Comparison of ENCODE assay signal across 2 cellular contexts in the genomic region with DNA sequence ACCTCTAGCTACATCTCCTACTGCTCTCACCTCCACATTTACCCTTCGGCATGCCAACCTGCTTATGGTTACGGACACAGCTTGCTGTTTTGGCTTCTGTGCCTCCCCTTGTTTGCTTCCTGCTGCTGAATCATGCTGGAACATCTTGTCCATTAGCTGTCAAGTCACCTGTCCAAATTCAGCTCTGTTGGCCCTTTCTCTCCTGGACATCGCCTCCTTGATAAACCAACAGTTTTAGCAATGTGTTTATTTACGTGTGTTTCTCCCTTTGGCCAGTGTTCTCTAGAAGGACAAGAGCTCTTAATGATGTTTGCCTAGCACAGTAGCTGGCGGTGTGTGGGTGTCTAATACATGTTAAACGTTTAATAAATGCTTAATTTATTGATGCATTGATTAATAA. TPM values are rescaled to one million over a fixed set of nuclear protein-coding genes. Genes with fewer than 3 reads are reported as not detected.
"Had no signal": no experiment of that assay in that cellular context is flagged by ENCODE, and none has a peak within 500 bp of the region (broad histone marks: within the 10 kb centered on the region; RNA-seq: fewer than 3 reads in every experiment).

No MANE protein-coding gene starts in this region.

RNA-seq across cellular contexts. Expression of a gene that starts 31.4 kb away (rescaled TPM):
- total RNA-seq: G401, GM12878 had no signal
